Comparison of ENCODE assay signal across 1 cellular context in the genomic region with DNA sequence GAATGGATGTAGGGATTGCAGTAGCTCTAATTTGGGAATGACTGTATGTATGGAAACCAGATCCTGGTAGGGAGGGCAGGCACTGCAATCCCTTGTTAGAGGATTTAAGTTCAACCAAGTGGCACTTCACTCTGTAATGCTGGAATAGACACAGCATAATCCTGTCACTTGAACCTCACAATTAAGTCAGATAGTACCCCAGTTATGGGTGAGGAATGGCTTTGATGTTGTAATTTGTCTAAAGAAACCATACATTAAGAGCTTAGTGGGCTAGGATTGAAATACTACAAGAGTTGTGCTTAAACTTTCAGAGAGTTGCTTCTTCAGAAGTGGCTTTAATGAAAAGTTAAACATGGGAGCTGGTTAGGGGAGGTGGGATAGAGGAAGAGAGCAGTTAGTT.
TF ChIP-seq lines count a peak whose summit lies in the region.

No MANE protein-coding gene starts in this region.

TF ChIP-seq in HepG2, 621 proteins besides CTCF, POLR2A, EP300 and RAD21:
- TF ChIP-seq, protein P1, sequence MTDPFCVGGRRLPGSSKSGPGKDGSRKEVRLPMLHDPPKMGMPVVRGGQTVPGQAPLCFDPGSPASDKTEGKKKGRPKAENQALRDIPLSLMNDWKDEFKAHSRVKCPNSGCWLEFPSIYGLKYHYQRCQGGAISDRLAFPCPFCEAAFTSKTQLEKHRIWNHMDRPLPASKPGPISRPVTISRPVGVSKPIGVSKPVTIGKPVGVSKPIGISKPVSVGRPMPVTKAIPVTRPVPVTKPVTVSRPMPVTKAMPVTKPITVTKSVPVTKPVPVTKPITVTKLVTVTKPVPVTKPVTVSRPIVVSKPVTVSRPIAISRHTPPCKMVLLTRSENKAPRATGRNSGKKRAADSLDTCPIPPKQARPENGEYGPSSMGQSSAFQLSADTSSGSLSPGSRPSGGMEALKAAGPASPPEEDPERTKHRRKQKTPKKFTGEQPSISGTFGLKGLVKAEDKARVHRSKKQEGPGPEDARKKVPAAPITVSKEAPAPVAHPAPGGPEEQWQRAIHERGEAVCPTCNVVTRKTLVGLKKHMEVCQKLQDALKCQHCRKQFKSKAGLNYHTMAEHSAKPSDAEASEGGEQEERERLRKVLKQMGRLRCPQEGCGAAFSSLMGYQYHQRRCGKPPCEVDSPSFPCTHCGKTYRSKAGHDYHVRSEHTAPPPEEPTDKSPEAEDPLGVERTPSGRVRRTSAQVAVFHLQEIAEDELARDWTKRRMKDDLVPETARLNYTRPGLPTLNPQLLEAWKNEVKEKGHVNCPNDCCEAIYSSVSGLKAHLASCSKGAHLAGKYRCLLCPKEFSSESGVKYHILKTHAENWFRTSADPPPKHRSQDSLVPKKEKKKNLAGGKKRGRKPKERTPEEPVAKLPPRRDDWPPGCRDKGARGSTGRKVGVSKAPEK (CRISPR knock-in tag; IDR thresholded peaks at IDR 0.05; ENCODE audit: borderline replicate concordance) = no peak
- no peak for TF ChIP-seq ZNF761 (CRISPR knock-in tag; conservative IDR thresholded peaks at IDR 0.05)
- no peak for TF ChIP-seq ZNF44 (CRISPR knock-in tag; IDR thresholded peaks at IDR 0.05)
- TF ChIP-seq, protein P2, sequence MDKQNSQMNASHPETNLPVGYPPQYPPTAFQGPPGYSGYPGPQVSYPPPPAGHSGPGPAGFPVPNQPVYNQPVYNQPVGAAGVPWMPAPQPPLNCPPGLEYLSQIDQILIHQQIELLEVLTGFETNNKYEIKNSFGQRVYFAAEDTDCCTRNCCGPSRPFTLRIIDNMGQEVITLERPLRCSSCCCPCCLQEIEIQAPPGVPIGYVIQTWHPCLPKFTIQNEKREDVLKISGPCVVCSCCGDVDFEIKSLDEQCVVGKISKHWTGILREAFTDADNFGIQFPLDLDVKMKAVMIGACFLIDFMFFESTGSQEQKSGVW (CRISPR knock-in tag; IDR thresholded peaks at IDR 0.05; ENCODE audit: borderline replicate concordance) = no peak
- TF ChIP-seq JUNB (CRISPR knock-in tag; IDR thresholded peaks at IDR 0.05; ENCODE audit: borderline replicate concordance) = no peak
- TF ChIP-seq ZNF891 (CRISPR knock-in tag; IDR thresholded peaks at IDR 0.05) = no peak
- TF ChIP-seq ZNF652 (CRISPR knock-in tag; IDR thresholded peaks at IDR 0.05; ENCODE audit: borderline replicate concordance, low read depth) = no peak
- no peak for TF ChIP-seq ZNF543 (CRISPR knock-in tag; IDR thresholded peaks at IDR 0.05)
- TF ChIP-seq, protein P3, sequence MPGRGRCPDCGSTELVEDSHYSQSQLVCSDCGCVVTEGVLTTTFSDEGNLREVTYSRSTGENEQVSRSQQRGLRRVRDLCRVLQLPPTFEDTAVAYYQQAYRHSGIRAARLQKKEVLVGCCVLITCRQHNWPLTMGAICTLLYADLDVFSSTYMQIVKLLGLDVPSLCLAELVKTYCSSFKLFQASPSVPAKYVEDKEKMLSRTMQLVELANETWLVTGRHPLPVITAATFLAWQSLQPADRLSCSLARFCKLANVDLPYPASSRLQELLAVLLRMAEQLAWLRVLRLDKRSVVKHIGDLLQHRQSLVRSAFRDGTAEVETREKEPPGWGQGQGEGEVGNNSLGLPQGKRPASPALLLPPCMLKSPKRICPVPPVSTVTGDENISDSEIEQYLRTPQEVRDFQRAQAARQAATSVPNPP (CRISPR knock-in tag; IDR thresholded peaks at IDR 0.05) = no peak
- TF ChIP-seq, protein P4, sequence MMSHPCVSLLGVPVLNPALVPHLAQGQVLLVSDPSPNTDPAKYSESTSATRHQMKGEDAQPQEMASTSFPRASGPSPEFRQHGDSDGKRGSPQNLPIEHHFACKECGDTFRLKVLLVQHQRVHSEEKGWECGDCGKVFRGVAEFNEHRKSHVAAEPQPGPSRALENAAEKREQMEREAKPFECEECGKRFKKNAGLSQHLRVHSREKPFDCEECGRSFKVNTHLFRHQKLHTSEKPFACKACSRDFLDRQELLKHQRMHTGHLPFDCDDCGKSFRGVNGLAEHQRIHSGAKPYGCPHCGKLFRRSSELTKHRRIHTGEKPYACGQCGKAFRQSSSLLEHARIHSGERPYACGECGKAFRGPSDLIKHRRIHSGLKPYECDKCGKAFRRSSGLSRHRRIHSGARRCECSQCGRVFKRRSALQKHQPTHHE (CRISPR knock-in tag; IDR thresholded peaks at IDR 0.05; ENCODE audit: borderline replicate concordance) = no peak
- no peak for TF ChIP-seq ZNF17 (CRISPR knock-in tag; IDR thresholded peaks at IDR 0.05)
- TF ChIP-seq NBN (conservative IDR thresholded peaks at IDR 0.05) = no peak
- TF ChIP-seq STAT5B (CRISPR knock-in tag; IDR thresholded peaks at IDR 0.05) = no peak
- no peak for TF ChIP-seq ZNF468 (CRISPR knock-in tag; IDR thresholded peaks at IDR 0.05)
- TF ChIP-seq, protein P5, sequence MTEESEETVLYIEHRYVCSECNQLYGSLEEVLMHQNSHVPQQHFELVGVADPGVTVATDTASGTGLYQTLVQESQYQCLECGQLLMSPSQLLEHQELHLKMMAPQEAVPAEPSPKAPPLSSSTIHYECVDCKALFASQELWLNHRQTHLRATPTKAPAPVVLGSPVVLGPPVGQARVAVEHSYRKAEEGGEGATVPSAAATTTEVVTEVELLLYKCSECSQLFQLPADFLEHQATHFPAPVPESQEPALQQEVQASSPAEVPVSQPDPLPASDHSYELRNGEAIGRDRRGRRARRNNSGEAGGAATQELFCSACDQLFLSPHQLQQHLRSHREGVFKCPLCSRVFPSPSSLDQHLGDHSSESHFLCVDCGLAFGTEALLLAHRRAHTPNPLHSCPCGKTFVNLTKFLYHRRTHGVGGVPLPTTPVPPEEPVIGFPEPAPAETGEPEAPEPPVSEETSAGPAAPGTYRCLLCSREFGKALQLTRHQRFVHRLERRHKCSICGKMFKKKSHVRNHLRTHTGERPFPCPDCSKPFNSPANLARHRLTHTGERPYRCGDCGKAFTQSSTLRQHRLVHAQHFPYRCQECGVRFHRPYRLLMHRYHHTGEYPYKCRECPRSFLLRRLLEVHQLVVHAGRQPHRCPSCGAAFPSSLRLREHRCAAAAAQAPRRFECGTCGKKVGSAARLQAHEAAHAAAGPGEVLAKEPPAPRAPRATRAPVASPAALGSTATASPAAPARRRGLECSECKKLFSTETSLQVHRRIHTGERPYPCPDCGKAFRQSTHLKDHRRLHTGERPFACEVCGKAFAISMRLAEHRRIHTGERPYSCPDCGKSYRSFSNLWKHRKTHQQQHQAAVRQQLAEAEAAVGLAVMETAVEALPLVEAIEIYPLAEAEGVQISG (CRISPR knock-in tag; IDR thresholded peaks at IDR 0.05) = no peak
- no peak for TF ChIP-seq ASH2L (IDR thresholded peaks at IDR 0.05; ENCODE audit: insufficient read length, low read depth, low read length)
- no peak for TF ChIP-seq ZFP36L1 (CRISPR knock-in tag; IDR thresholded peaks at IDR 0.05)
